Comparison of ENCODE assay signal across 7 cellular contexts in the genomic region with DNA sequence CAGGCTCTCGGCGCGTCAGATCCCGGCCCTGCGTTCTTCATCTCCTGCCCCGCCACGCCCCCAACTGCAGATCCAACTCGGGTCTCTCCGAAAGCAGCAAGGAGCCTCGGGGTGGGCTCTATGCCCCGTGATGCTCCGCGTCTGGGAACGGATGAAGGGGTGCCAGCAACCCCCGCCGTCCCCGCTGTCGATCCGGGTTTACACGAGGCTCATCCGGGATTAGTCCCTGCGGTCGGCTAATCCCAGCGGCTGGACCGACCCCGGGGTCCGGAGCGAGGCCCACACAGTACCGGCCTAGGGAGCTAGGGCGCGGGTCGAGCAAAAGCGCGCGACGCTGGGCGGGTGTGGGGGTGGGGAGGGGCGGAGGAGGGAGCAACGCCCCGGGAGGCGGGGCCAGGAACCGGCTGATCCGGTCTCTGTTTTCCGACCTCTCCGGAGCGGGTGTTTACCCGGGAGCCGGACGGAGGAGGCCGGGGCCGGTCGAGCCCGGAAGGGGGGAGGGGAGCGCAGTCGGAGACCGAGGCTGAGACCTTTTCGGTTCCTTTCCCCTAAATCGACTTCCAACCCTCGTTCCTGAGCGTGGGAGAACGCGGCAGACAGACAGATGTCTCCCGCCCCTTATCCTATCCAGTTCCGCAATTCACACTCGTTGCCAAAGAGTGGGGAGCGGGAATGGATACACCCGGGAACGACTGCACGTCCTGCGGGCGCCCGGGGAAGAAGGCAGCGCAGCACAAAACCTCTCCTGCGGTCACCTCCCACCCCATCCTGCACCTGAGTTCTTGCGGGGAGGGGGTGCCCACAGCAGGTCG. TPM values are rescaled to one million over a fixed set of nuclear protein-coding genes. Genes with fewer than 3 reads are reported as not detected.
A peak's percentile ranks its signal among the peaks of the same experiment; 100 is the strongest.
DNase-seq lines count a peak whose midpoint lies in the region; ATAC-seq and TF ChIP-seq lines count a peak whose summit lies in the region.

No MANE protein-coding gene starts in this region.

- peaks cover 9% of the 10 kb centered on the region for H3K4me1 Mint-ChIP-seq in activated B cell treated with CpG ODN at 0.5 μM for 24 hours

- POLR2A ChIA-PET in activated B cell treated with CpG ODN at 0.5 μM for 24 hours (lab: Charles Lee), result interaction anchor here (0.6 to 1.0 kb wide), 9 partner anchors 32 to 1736 kb away, joined by 3 to 9 read pairs (median 4); a partner anchor contains a TSS

- DNase-seq in NCI-H2107 (lab: John Stamatoyannopoulos, UW) (peak; percentile 41), activated B cell treated with CpG ODN at 0.5 μM for 24 hours (peak; percentile 66), caudate nucleus (lab: John Stamatoyannopoulos, UW) (peak in 59 of 61 donors; percentile 26 to 90 (median 77)), islet precursor cell (peak; percentile 95)
- peak; percentile 71 for DNase-seq in stimulated activated CD4-positive, alpha-beta T cell treated with anti-CD3 and anti-CD28 coated beads, Interleukin-12 subunit alpha, Interleukin-12 subunit beta, amount 100 ng/mL, for 4 hours

- intact Hi-C loops in activated B cell treated with CpG ODN at 0.5 μM for 24 hours (cut with micrococcal nuclease), result loop anchor here (1.0 to 2.0 kb wide), 5 partner anchors 30 to 147 kb away; a partner anchor contains a TSS

- H3K4me3 Mint-ChIP-seq in activated B cell treated with CpG ODN at 0.5 μM for 24 hours, result peak overlapping the region; percentile 87

- CTCF ChIA-PET in activated B cell treated with CpG ODN at 0.5 μM for 24 hours (lab: Charles Lee), result interaction anchor here (0.9 to 1.4 kb wide), 2 partner anchors 30 to 111 kb away, joined by 4 to 9 read pairs; no protein-coding TSS in a partner anchor

- H3K36me3 Mint-ChIP-seq in activated B cell treated with CpG ODN at 0.5 μM for 24 hours (ENCODE audit: low read depth), result no peaks in the 10 kb centered on the region

- H3K27ac Mint-ChIP-seq in activated B cell treated with CpG ODN at 0.5 μM for 24 hours, result peak overlapping the region; percentile 53

- H3K27me3 Mint-ChIP-seq in activated B cell treated with CpG ODN at 0.5 μM for 24 hours, result peaks cover 11% of the 10 kb centered on the region

- no peak for TF ChIP-seq CTCF in activated B cell treated with CpG ODN at 0.5 μM for 24 hours (IDR thresholded peaks at IDR 0.05)

- ATAC-seq in GM18511 (IDR thresholded peaks at IDR 0.05; ENCODE audit: unreplicated experiment) (peak; percentile 77), HG02884 (IDR thresholded peaks at IDR 0.05; ENCODE audit: unreplicated experiment) (peak; percentile 66), activated B cell treated with CpG ODN at 0.5 μM for 24 hours (ENCODE audit: low read depth) (peak; percentile 84)

- H3K9me3 Mint-ChIP-seq in activated B cell treated with CpG ODN at 0.5 μM for 24 hours, result no peaks in the 10 kb centered on the region

- H3K27ac ChIP-seq in caudate nucleus (ENCODE audit: low read depth, low read length), result peak overlapping the region; percentile 99

RNA-seq across cellular contexts. Expression of a gene that starts 28.6 kb away (rescaled TPM):
- not detected in 2 replicates for total RNA-seq in activated B cell treated with CpG ODN at 0.5 μM for 24 hours

Comparison
In these comparisons a context has a peak if more than half of its experiments do, and no peak if none do; other contexts are left out.
1. Peak in every context shown above with its lines: DNase-seq, ATAC-seq and H3K27ac ChIP-seq.
2. DNase-seq: peak in every context shown above with its lines; median percentile 95 in islet precursor cell; 77 in caudate nucleus; 71 in stimulated activated CD4-positive, alpha-beta T cell treated with anti-CD3 and anti-CD28 coated beads, Interleukin-12 subunit alpha, Interleukin-12 subunit beta, amount 100 ng/mL, for 4 hours; 66 in activated B cell treated with CpG ODN at 0.5 μM for 24 hours; 41 in NCI-H2107.